Comparison of ENCODE assay signal across 6 cellular contexts in genomic region chr9:128190516-128191405, GRCh38. TPM values are rescaled to one million over a fixed set of nuclear protein-coding genes. Genes with fewer than 3 reads are reported as not detected.
DNase-seq lines count a peak whose midpoint lies in the region; ATAC-seq, FAIRE-seq and TF ChIP-seq lines count a peak whose summit lies in the region.

No MANE protein-coding gene starts in this region.

- FAIRE-seq in H54 (lab: Jason Lieb, UNC): no peak

- H3K9me3 ChIP-seq in NT2/D1 (ENCODE audit: insufficient read depth, low read length) (no peaks in the 10 kb centered on the region), subcutaneous abdominal adipose tissue (ENCODE audit: control insufficient read depth in 5 of 5, low read length in 5 of 5) (no peaks in the 10 kb centered on the region)

- H3K9ac ChIP-seq in NT2/D1 (ENCODE audit: insufficient read length, low read depth) (peak overlapping the region; percentile 95), subcutaneous abdominal adipose tissue (ENCODE audit: low read length in 5 of 5) (peak overlapping the region; percentile 77 to 98 (median 81))

- H3K27me3 ChIP-seq in NT2/D1 (ENCODE audit: insufficient read depth, insufficient read length): no peaks in the 10 kb centered on the region
- no peaks in the 10 kb centered on the region for H3K27me3 ChIP-seq in subcutaneous abdominal adipose tissue (ENCODE audit: control insufficient read depth in 5 of 5, insufficient read depth in 4 of 5, low read length in 5 of 5)

- H3K4me3 ChIP-seq in NT2/D1 (ENCODE audit: insufficient read length, low read depth) (peak overlapping the region; percentile 86), subcutaneous abdominal adipose tissue (ENCODE audit: low read depth in 1 of 5, low read length in 5 of 5) (peak overlapping the region; percentile 68 to 99 (median 89))

- H3K4me1 ChIP-seq in NT2/D1 (ENCODE audit: insufficient read depth, insufficient read length) (peaks cover 14% of the 10 kb centered on the region), subcutaneous abdominal adipose tissue (ENCODE audit: control insufficient read depth in 5 of 5, insufficient read depth in 5 of 5, low read length in 5 of 5) (peaks cover 2 to 31% (median 28%) of the 10 kb centered on the region in 5 donors)

- peak overlapping the region; percentile 98 for H3K4me3 Mint-ChIP-seq in glutamatergic neuron (ENCODE audit: unreplicated experiment)

- H3K9me3 Mint-ChIP-seq in glutamatergic neuron (ENCODE audit: unreplicated experiment): peaks cover 4% of the 10 kb centered on the region

- peaks cover 3% of the 10 kb centered on the region for H3K4me1 Mint-ChIP-seq in glutamatergic neuron (ENCODE audit: low read depth, unreplicated experiment)

- ATAC-seq in GM21447 (IDR thresholded peaks at IDR 0.05; ENCODE audit: unreplicated experiment): peak; percentile 18

- no peak for TF ChIP-seq POLR2A in H54 (IDR thresholded peaks at IDR 0.05; ENCODE audit: low read depth, low read length)

- peaks cover 6% of the 10 kb centered on the region for H3K36me3 Mint-ChIP-seq in glutamatergic neuron (ENCODE audit: unreplicated experiment)

- DNase-seq in NT2/D1 (ENCODE audit: low read depth, low spot score) (no peak), glutamatergic neuron (no peak), GF-D8 (lab: John Stamatoyannopoulos, UW) (no peak), H54 (ENCODE audit: insufficient read length, low spot score) (no peak)

- H3K27ac Mint-ChIP-seq in glutamatergic neuron (ENCODE audit: unreplicated experiment): peak overlapping the region; percentile 95

- H3K27me3 Mint-ChIP-seq in glutamatergic neuron (ENCODE audit: unreplicated experiment): peaks cover 8% of the 10 kb centered on the region

- peak overlapping the region; percentile 74 for H3K27ac ChIP-seq in subcutaneous abdominal adipose tissue (ENCODE audit: low read depth, low read length)

- TF ChIP-seq CTCF in glutamatergic neuron (IDR thresholded peaks at IDR 0.05; ENCODE audit: partially characterized antibody, unreplicated experiment): no peak

- H3K36me3 ChIP-seq in NT2/D1 (ENCODE audit: insufficient read depth, insufficient read length, low read length) (peaks cover 43% of the 10 kb centered on the region), subcutaneous abdominal adipose tissue (ENCODE audit: control insufficient read depth in 5 of 5, insufficient read depth in 5 of 5, low read length in 5 of 5) (peaks cover 0 to 27% (median 23%) of the 10 kb centered on the region in 5 donors)

RNA-seq across cellular contexts. Expression of gene CIZ1, which starts 0.6 kb away (rescaled TPM):
- total RNA-seq in glutamatergic neuron (ENCODE audit: unreplicated experiment): 174 TPM

RNA-seq across cellular contexts. Expression of gene DNM1, which starts 12.4 kb away (rescaled TPM):
- 276 TPM for total RNA-seq in glutamatergic neuron (ENCODE audit: unreplicated experiment)

RNA-seq across cellular contexts. Expression of gene BBLN, which starts 30.7 kb away (rescaled TPM):
- 147 TPM for total RNA-seq in glutamatergic neuron (ENCODE audit: unreplicated experiment)

RNA-seq across cellular contexts. Expression of gene LCN2, which starts 41.5 kb away (rescaled TPM):
- not detected for total RNA-seq in glutamatergic neuron (ENCODE audit: unreplicated experiment)
